ENCODE assay signal across 33 cellular contexts in the genomic region with DNA sequence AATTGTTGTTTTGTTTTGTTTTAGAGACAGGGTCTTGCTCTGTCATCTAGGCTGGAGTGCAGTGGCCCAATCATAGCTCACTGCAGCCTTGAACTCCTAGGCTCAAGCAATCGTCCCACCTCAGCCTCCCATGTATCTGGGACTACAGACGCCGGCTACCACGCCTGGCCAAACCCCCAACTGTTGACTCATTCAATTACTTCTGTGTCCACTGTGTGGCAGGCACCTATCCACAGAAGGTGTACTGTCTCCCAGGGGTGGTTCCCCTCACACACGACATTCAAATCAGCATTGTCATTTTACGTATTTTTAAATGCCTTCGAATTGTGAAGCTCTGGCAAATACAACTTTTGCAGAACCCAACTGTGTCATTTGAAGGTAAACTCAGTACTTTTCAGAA.
"Had no signal": no experiment of that assay in that cellular context is flagged by ENCODE, and none has a peak within 500 bp of the region (broad histone marks: within the 10 kb centered on the region; RNA-seq: fewer than 3 reads in every experiment).

No MANE protein-coding gene starts in this region.

- H3K4me1 Mint-ChIP-seq: activated CD4-positive, alpha-beta memory T cell treated with anti-CD3 and anti-CD28 coated beads, Interleukin-2, amount 10 ng/mL, durations not matched to agents 7 days and 5 days; activated CD8-positive, alpha-beta memory T cell treated with anti-CD3 and anti-CD28 coated beads, Interleukin-2, amount 10 ng/mL, durations not matched to agents 7 days and 5 days; activated naive CD4-positive, alpha-beta T cell treated with anti-CD3 and anti-CD28 coated beads, Interleukin-2, amount 50 U/mL, for 24 hours; activated naive CD8-positive, alpha-beta T cell treated with anti-CD3 and anti-CD28 coated beads, Interleukin-2, amount 10 ng/mL, durations not matched to agents 7 days and 5 days; T-cell; T-helper 17 cell had no signal

- H3K9ac ChIP-seq: KMS-11 had no signal

- H3K4me1 ChIP-seq: breast epithelium, Peyer's patch had no signal

- DNase-seq: activated CD4-positive, alpha-beta memory T cell treated with anti-CD3 and anti-CD28 coated beads, Interleukin-2, amount 10 ng/mL, durations not matched to agents 7 days and 5 days; activated CD4-positive, alpha-beta T cell treated with anti-CD3 and anti-CD28 coated beads for 1 hour; activated CD4-positive, alpha-beta T cell treated with anti-CD3 and anti-CD28 coated beads for 48 hours; activated CD4-positive, CD25-positive, alpha-beta regulatory T cell; activated CD8-positive, alpha-beta memory T cell treated with anti-CD3 and anti-CD28 coated beads for 24 hours; activated CD8-positive, alpha-beta memory T cell treated with anti-CD3 and anti-CD28 coated beads, Interleukin-2, amount 10 ng/mL, durations not matched to agents 7 days and 5 days; activated CD8-positive, alpha-beta memory T cell treated with anti-CD3 and anti-CD28 coated beads, Interleukin-2, amount 50 U/mL, for 48 hours; activated effector memory CD4-positive, alpha-beta T cell treated with Interleukin-2 at 50 U/mL for 16 hours; activated naive CD4-positive, alpha-beta T cell; activated naive CD8-positive, alpha-beta T cell treated with anti-CD3 and anti-CD28 coated beads, Interleukin-2, amount 10 ng/mL, durations not matched to agents 7 days and 5 days; activated T-cell treated with anti-CD3 and anti-CD28 coated beads, Interleukin-2, amount 50 U/mL, for 48 hours; body of pancreas; MM.1S; MV-4-11; NCI-H1092; NCI-H1436 treated with DMSO at 0.1 percent for 48 hours; NCI-H1694 treated with DMSO at 0.1 percent for 48 hours; NCI-H2029; NCI-H345; NCI-H524 treated with DMSO at 0.1 percent for 48 hours; Peyer's patch; SIG-M5; T-cell; T-helper 17 cell; T-helper 9 cell had no signal

- H3K9me3 ChIP-seq: body of pancreas, breast epithelium, Peyer's patch had no signal

- H3K4me3 Mint-ChIP-seq: activated CD4-positive, alpha-beta memory T cell treated with anti-CD3 and anti-CD28 coated beads, Interleukin-2, amount 10 ng/mL, durations not matched to agents 7 days and 5 days; activated CD8-positive, alpha-beta memory T cell treated with anti-CD3 and anti-CD28 coated beads, Interleukin-2, amount 10 ng/mL, durations not matched to agents 7 days and 5 days; activated naive CD4-positive, alpha-beta T cell treated with anti-CD3 and anti-CD28 coated beads, Interleukin-2, amount 50 U/mL, for 24 hours; activated naive CD8-positive, alpha-beta T cell treated with anti-CD3 and anti-CD28 coated beads, Interleukin-2, amount 10 ng/mL, durations not matched to agents 7 days and 5 days; T-cell; T-helper 17 cell had no signal

- H3K27me3 ChIP-seq: body of pancreas, breast epithelium, Peyer's patch had no signal

- FAIRE-seq: astrocyte had no signal

- H3K4me2 ChIP-seq: KMS-11 had no signal

- H3K36me3 Mint-ChIP-seq: activated CD8-positive, alpha-beta memory T cell treated with anti-CD3 and anti-CD28 coated beads, Interleukin-2, amount 10 ng/mL, durations not matched to agents 7 days and 5 days; activated naive CD8-positive, alpha-beta T cell treated with anti-CD3 and anti-CD28 coated beads, Interleukin-2, amount 10 ng/mL, durations not matched to agents 7 days and 5 days; T-cell had no signal

- H3K9me3 Mint-ChIP-seq: activated CD4-positive, alpha-beta memory T cell treated with anti-CD3 and anti-CD28 coated beads, Interleukin-2, amount 10 ng/mL, durations not matched to agents 7 days and 5 days; activated naive CD4-positive, alpha-beta T cell treated with anti-CD3 and anti-CD28 coated beads, Interleukin-2, amount 50 U/mL, for 24 hours; activated naive CD8-positive, alpha-beta T cell treated with anti-CD3 and anti-CD28 coated beads, Interleukin-2, amount 10 ng/mL, durations not matched to agents 7 days and 5 days; T-cell had no signal

- H3K27ac Mint-ChIP-seq: activated CD4-positive, alpha-beta memory T cell treated with anti-CD3 and anti-CD28 coated beads, Interleukin-2, amount 10 ng/mL, durations not matched to agents 7 days and 5 days; activated CD8-positive, alpha-beta memory T cell treated with anti-CD3 and anti-CD28 coated beads, Interleukin-2, amount 10 ng/mL, durations not matched to agents 7 days and 5 days; activated naive CD4-positive, alpha-beta T cell treated with anti-CD3 and anti-CD28 coated beads, Interleukin-2, amount 50 U/mL, for 24 hours; activated naive CD8-positive, alpha-beta T cell treated with anti-CD3 and anti-CD28 coated beads, Interleukin-2, amount 10 ng/mL, durations not matched to agents 7 days and 5 days; T-cell; T-helper 17 cell had no signal

- H3K4me3 ChIP-seq: body of pancreas, breast epithelium, Peyer's patch had no signal

- H3K36me3 ChIP-seq: breast epithelium, Peyer's patch had no signal

- H3K27me3 Mint-ChIP-seq: activated CD4-positive, alpha-beta memory T cell treated with anti-CD3 and anti-CD28 coated beads, Interleukin-2, amount 10 ng/mL, durations not matched to agents 7 days and 5 days; activated naive CD4-positive, alpha-beta T cell treated with anti-CD3 and anti-CD28 coated beads, Interleukin-2, amount 50 U/mL, for 24 hours; T-cell; T-helper 17 cell had no signal

- H3K27ac ChIP-seq: body of pancreas, breast epithelium, KMS-11, Peyer's patch, RWPE1, VCaP had no signal

- ATAC-seq: activated CD8-positive, alpha-beta memory T cell treated with anti-CD3 and anti-CD28 coated beads, Interleukin-2, amount 10 ng/mL, durations not matched to agents 7 days and 5 days; body of pancreas; Right ventricle myocardium inferior; SK-N-SH treated with all-trans-retinoic acid at 6 μM for 48 hours; T-cell; T-helper 17 cell had no signal
